1 cellular context compared by ENCODE assay signal in the genomic region with DNA sequence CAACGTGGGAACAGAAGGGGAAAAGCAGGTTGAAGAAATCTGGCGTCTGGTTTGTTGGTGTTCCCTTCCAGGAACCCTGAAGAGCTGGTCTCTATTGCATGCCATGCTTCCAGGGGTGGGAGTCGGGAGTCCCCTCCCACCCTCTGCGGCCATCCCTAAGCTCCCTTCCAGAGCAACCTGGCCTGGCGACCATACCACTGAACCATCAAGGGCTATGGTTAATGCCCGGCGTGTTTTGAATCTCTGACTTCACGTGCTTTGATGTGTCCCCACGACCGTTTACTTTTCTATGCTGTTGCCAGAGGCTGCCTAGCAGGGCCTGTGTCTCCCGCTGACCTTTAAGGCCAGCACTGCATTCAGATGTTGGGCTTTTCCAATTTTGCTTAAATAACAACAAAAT.
TF ChIP-seq lines count a peak whose summit lies in the region.

No MANE protein-coding gene starts in this region.

TF ChIP-seq in H1, 55 proteins besides CTCF, POLR2A, EP300 and RAD21 (continued from another document):
- TF ChIP-seq, protein P1, sequence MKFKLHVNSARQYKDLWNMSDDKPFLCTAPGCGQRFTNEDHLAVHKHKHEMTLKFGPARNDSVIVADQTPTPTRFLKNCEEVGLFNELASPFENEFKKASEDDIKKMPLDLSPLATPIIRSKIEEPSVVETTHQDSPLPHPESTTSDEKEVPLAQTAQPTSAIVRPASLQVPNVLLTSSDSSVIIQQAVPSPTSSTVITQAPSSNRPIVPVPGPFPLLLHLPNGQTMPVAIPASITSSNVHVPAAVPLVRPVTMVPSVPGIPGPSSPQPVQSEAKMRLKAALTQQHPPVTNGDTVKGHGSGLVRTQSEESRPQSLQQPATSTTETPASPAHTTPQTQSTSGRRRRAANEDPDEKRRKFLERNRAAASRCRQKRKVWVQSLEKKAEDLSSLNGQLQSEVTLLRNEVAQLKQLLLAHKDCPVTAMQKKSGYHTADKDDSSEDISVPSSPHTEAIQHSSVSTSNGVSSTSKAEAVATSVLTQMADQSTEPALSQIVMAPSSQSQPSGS (IDR thresholded peaks at IDR 0.05; ENCODE audit: low read length): no peak
